9 cellular contexts compared by ENCODE assay signal in genomic region chr18:80109676-80110078, GRCh38. TPM values are rescaled to one million over a fixed set of nuclear protein-coding genes. Genes with fewer than 3 reads are reported as not detected.
DNase-seq lines count a peak whose midpoint lies in the region; ATAC-seq, FAIRE-seq and TF ChIP-seq lines count a peak whose summit lies in the region.
"Had no signal": no experiment of that assay in that cellular context is flagged by ENCODE, and none has a peak within 500 bp of the region (broad histone marks: within the 10 kb centered on the region; RNA-seq: fewer than 3 reads in every experiment).

No MANE protein-coding gene starts in this region.

- H3K9ac ChIP-seq in endodermal cell (ENCODE audit: extremely low read depth, low read length, poor library complexity, severe bottlenecking) = peak overlapping the region; percentile 63

- no peak for FAIRE-seq in HTR-8/SVneo (lab: Jason Lieb, UNC)
- FAIRE-seq: A204.1 had no signal

- peaks cover 11% of the 10 kb centered on the region for H3K36me3 ChIP-seq in endodermal cell (ENCODE audit: control insufficient read depth, insufficient read depth, low read length)
- H3K36me3 ChIP-seq in transverse colon = no peaks in the 10 kb centered on the region

- H3K4me1 Mint-ChIP-seq in T-helper 17 cell = peaks cover 44% of the 10 kb centered on the region
- peaks cover 38% of the 10 kb centered on the region for H3K4me1 Mint-ChIP-seq in endodermal cell

- DNase-seq in DMS 273 (lab: John Stamatoyannopoulos, UW; ENCODE audit: unreplicated experiment) (peak; percentile 79), DMS 273 treated with DMSO at 0.1 percent for 48 hours (lab: John Stamatoyannopoulos, UW) (no peak), HTR-8/SVneo (ENCODE audit: insufficient read length, low spot score) (peak; percentile 37), T-helper 17 cell (no peak), endodermal cell (peak; percentile 86), midbrain (lab: John Stamatoyannopoulos, UW) (peak; percentile 27), transverse colon (peak; percentile 46)

- no peaks in the 10 kb centered on the region for H3K9me3 Mint-ChIP-seq in endodermal cell

- H3K4me3 ChIP-seq in endodermal cell (ENCODE audit: low read length) (peak overlapping the region; percentile 94), transverse colon (peak overlapping the region; percentile 78 to 92 (median 90))

- intact Hi-C loops in transverse colon (cut with DNase I; ENCODE audit: low total_unique reads) = loop anchor here (2.0 kb wide), 1 partner anchor 75 kb away; the partner anchor contains the start of gene RBFA

- H3K36me3 Mint-ChIP-seq in T-helper 17 cell (ENCODE audit: low read depth) (no peaks in the 10 kb centered on the region), endodermal cell (ENCODE audit: low read depth) (peaks cover 4% of the 10 kb centered on the region)

- H3K9me3 ChIP-seq in T-helper 17 cell (ENCODE audit: control insufficient read depth, low read length, poor library complexity, severe bottlenecking) = no peaks in the 10 kb centered on the region
- peaks cover 4% of the 10 kb centered on the region for H3K9me3 ChIP-seq in endodermal cell (ENCODE audit: control insufficient read depth, low read length)
- H3K9me3 ChIP-seq in transverse colon = no peaks in the 10 kb centered on the region

- H3K4me1 ChIP-seq in endodermal cell (ENCODE audit: control insufficient read depth, insufficient read depth, low read length) = peaks cover 9% of the 10 kb centered on the region
- H3K4me1 ChIP-seq in transverse colon = peaks cover 0 to 24% (median 10%) of the 10 kb centered on the region in 4 donors

- H3K27ac Mint-ChIP-seq in T-helper 17 cell (peak overlapping the region; percentile 94), endodermal cell (peak overlapping the region; percentile 87)

- TF ChIP-seq EP300 in transverse colon (IDR thresholded peaks at IDR 0.05; ENCODE audit: low read depth) = no peak

- H3K27me3 Mint-ChIP-seq in T-helper 17 cell (no peaks in the 10 kb centered on the region), endodermal cell (ENCODE audit: insufficient read depth) (no peaks in the 10 kb centered on the region)

- ATAC-seq in GM19463 (IDR thresholded peaks at IDR 0.05; ENCODE audit: unreplicated experiment) = peak; percentile 23
- no peak for ATAC-seq in T-helper 17 cell

- no peaks in the 10 kb centered on the region for H3K27me3 ChIP-seq in endodermal cell (ENCODE audit: control insufficient read depth, insufficient read depth, low read length, poor library complexity, severe bottlenecking)
- H3K27me3 ChIP-seq in transverse colon = no peaks in the 10 kb centered on the region

- H3K4me3 Mint-ChIP-seq in T-helper 17 cell = peak overlapping the region; percentile 87
- peak overlapping the region; percentile 79 for H3K4me3 Mint-ChIP-seq in endodermal cell

- no peak for TF ChIP-seq CTCF in endodermal cell (conservative IDR thresholded peaks at IDR 0.05)
- no peak for TF ChIP-seq CTCF in transverse colon (IDR thresholded peaks at IDR 0.05)

- no peak for TF ChIP-seq POLR2A in transverse colon (IDR thresholded peaks at IDR 0.05)

- WGBS in endodermal cell (ENCODE audit: insufficient coverage in 1 of 2, insufficient read length in 1 of 2), 2 experiments = 0% methylated on average over 7 to 34 of the region's 34 CpGs
- 1 to 3% methylated on average over 10 to 26 of the region's 34 CpGs for WGBS in transverse colon (ENCODE audit: low coverage in 1 of 2), 2 donors

- in situ Hi-C loops in transverse colon (cut with MboI; ENCODE audit: low pct_ligation_motif_present in 1 of 4, low pct_unique_long_range_greater_than_20kb in 1 of 4, low sequenced_read_pairs in 3 of 4) = no loop called here

- no peak overlapping the region for H3K27ac ChIP-seq in endodermal cell (ENCODE audit: low read depth, low read length)
- peak overlapping the region; percentile 86 to 90 (median 88) for H3K27ac ChIP-seq in transverse colon

RNA-seq across cellular contexts. Expression of gene ADNP2, which starts 0.6 kb away (rescaled TPM):
- 10 to 100 TPM; 41.5 to 50.0 TPM for total RNA-seq in T-helper 17 cell
- total RNA-seq in endodermal cell = 10 to 100 TPM; 38.4 to 51.0 TPM
- polyA plus RNA-seq in endodermal cell (2013, experiment 1 of 2) = 32.2 TPM
- polyA plus RNA-seq in endodermal cell (2013, experiment 2 of 2) = 34.7 TPM
- 10 to 100 TPM; 16.0 to 30.1 (median 22.3) TPM for total RNA-seq in transverse colon

Comparison
In these comparisons a context has a peak if more than half of its experiments do, and no peak if none do; other contexts are left out.
1. DNase-seq: peak in DMS 273 (single experiment), HTR-8/SVneo (single experiment), endodermal cell (single experiment), midbrain (single experiment) and transverse colon (single experiment); none in DMS 273 treated with DMSO at 0.1 percent for 48 hours (single experiment) and T-helper 17 cell (0 of 3).